In genomic region chr3:33717616-33717865, GRCh38 we compare ENCODE assay signal across 8 cellular contexts. TPM values are rescaled to one million over a fixed set of nuclear protein-coding genes. Genes with fewer than 3 reads are reported as not detected.
DNase-seq lines count a peak whose midpoint lies in the region; ATAC-seq and TF ChIP-seq lines count a peak whose summit lies in the region.

No MANE protein-coding gene starts in this region.

- H2AFZ ChIP-seq in neural progenitor cell (replicated peaks): peak overlapping the region; percentile 97

- H3K4me3 ChIP-seq in fibroblast of mammary gland (ENCODE audit: control insufficient read depth, low read depth, low read length) (peak overlapping the region; percentile 77), neural progenitor cell (peak overlapping the region; percentile 75)

- intact Hi-C loops in CD4-positive, alpha-beta T cell (cut with DNase I, micrococcal nuclease): loop anchor here (1.0 to 10.0 kb wide), 5 partner anchors 80 to 343 kb away; partner anchors contain the start of gene UBP1 (in 1 of the 2)
- intact Hi-C loops in activated CD4-positive, alpha-beta T cell treated with anti-CD3 and anti-CD28 coated beads, Interleukin-2, amount 10 ng/mL, durations not matched to agents 24 days and 14 days (cut with micrococcal nuclease): loop anchor here (1.0 to 5.0 kb wide), 2 partner anchors 80 to 81 kb away; partner anchors contain the start of gene PDCD6IP

- H4K20me1 ChIP-seq in neural progenitor cell (ENCODE audit: low read depth): peaks cover 27% of the 10 kb centered on the region

- DNase-seq in CD4-positive, alpha-beta T cell: peak in 3 of 10 experiments; percentile 34 to 43 (median 38)
- no peak for DNase-seq in activated CD4-positive, alpha-beta T cell treated with anti-CD3 and anti-CD28 coated beads, Interleukin-2, amount 10 ng/mL, durations not matched to agents 24 days and 14 days
- peak; percentile 60 for DNase-seq in fibroblast of mammary gland (ENCODE audit: low read depth)
- peak; percentile 87 for DNase-seq in neural progenitor cell (ENCODE audit: low spot score)
- peak; percentile 59 for DNase-seq in ureter (ENCODE audit: low spot score)
- no peak for DNase-seq in cerebellar cortex (ENCODE audit: low spot score)

- CTCF ChIA-PET in CD4-positive, alpha-beta T cell (lab: Charles Lee): interaction anchor here (1.5 to 1.6 kb wide), 2 partner anchors 74 to 82 kb away, joined by 4 to 6 read pairs; no protein-coding TSS in a partner anchor

- H3K4me1 ChIP-seq in neural progenitor cell: peaks cover 15% of the 10 kb centered on the region

- H3K4me3 Mint-ChIP-seq in CD4-positive, alpha-beta T cell: peak overlapping the region; percentile 99
- no peak overlapping the region for H3K4me3 Mint-ChIP-seq in activated CD4-positive, alpha-beta T cell treated with anti-CD3 and anti-CD28 coated beads, Interleukin-2, amount 10 ng/mL, durations not matched to agents 24 days and 14 days
- H3K4me3 Mint-ChIP-seq in neural progenitor cell: no peak overlapping the region

- no peaks in the 10 kb centered on the region for H3K36me3 ChIP-seq in neural progenitor cell

- TF ChIP-seq CTCF in CD4-positive, alpha-beta T cell (IDR thresholded peaks at IDR 0.05): no peak
- no peak for TF ChIP-seq CTCF in fibroblast of mammary gland (conservative IDR thresholded peaks at IDR 0.05; ENCODE audit: control insufficient read depth, insufficient read depth, low read depth, low read length)
- TF ChIP-seq CTCF in neural progenitor cell (IDR thresholded peaks at IDR 0.05): no peak

- peaks cover 5% of the 10 kb centered on the region for H3K4me1 Mint-ChIP-seq in CD4-positive, alpha-beta T cell (ENCODE audit: low read depth)
- H3K4me1 Mint-ChIP-seq in activated CD4-positive, alpha-beta T cell treated with anti-CD3 and anti-CD28 coated beads, Interleukin-2, amount 10 ng/mL, durations not matched to agents 24 days and 14 days: peaks cover 12% of the 10 kb centered on the region
- H3K4me1 Mint-ChIP-seq in neural progenitor cell: peaks cover 14% of the 10 kb centered on the region

- no peaks in the 10 kb centered on the region for H3K9me3 ChIP-seq in CD4-positive, alpha-beta T cell (ENCODE audit: control insufficient read depth, low read length)
- H3K9me3 ChIP-seq in neural progenitor cell (ENCODE audit: low read depth): no peaks in the 10 kb centered on the region

- no peaks in the 10 kb centered on the region for H3K9me3 Mint-ChIP-seq in CD4-positive, alpha-beta T cell
- no peaks in the 10 kb centered on the region for H3K9me3 Mint-ChIP-seq in activated CD4-positive, alpha-beta T cell treated with anti-CD3 and anti-CD28 coated beads, Interleukin-2, amount 10 ng/mL, durations not matched to agents 24 days and 14 days
- H3K9me3 Mint-ChIP-seq in neural progenitor cell: no peaks in the 10 kb centered on the region

- ATAC-seq in CD4-positive, alpha-beta T cell (ENCODE audit: poor library complexity): peak; percentile 47
- ATAC-seq in GM19455 (IDR thresholded peaks at IDR 0.05; ENCODE audit: unreplicated experiment) (peak; percentile 72), HG03469 (IDR thresholded peaks at IDR 0.05; ENCODE audit: unreplicated experiment) (peak; percentile 30)

- POLR2A ChIA-PET in CD4-positive, alpha-beta T cell (lab: Charles Lee): interaction anchor here (1.1 to 1.4 kb wide), 2 partner anchors 81 to 277 kb away, joined by 9 to 11 read pairs; partner anchors contain the start of gene PDCD6IP

- H3K27ac ChIP-seq in CD4-positive, alpha-beta T cell (ENCODE audit: low read depth, low read length): peak overlapping the region; percentile 88
- H3K27ac ChIP-seq in neural progenitor cell: peak overlapping the region; percentile 87

- no peaks in the 10 kb centered on the region for H3K27me3 Mint-ChIP-seq in CD4-positive, alpha-beta T cell
- H3K27me3 Mint-ChIP-seq in activated CD4-positive, alpha-beta T cell treated with anti-CD3 and anti-CD28 coated beads, Interleukin-2, amount 10 ng/mL, durations not matched to agents 24 days and 14 days: peaks cover 5% of the 10 kb centered on the region
- no peaks in the 10 kb centered on the region for H3K27me3 Mint-ChIP-seq in neural progenitor cell (ENCODE audit: insufficient read depth, low read depth)

- no peaks in the 10 kb centered on the region for H3F3A ChIP-seq in neural progenitor cell (ENCODE audit: low read depth)

- peaks cover 10% of the 10 kb centered on the region for H3K36me3 Mint-ChIP-seq in CD4-positive, alpha-beta T cell (ENCODE audit: low read depth)
- peaks cover 2% of the 10 kb centered on the region for H3K36me3 Mint-ChIP-seq in activated CD4-positive, alpha-beta T cell treated with anti-CD3 and anti-CD28 coated beads, Interleukin-2, amount 10 ng/mL, durations not matched to agents 24 days and 14 days (ENCODE audit: low read depth)
- H3K36me3 Mint-ChIP-seq in neural progenitor cell: peaks cover 3% of the 10 kb centered on the region

- peak overlapping the region; percentile 97 for H3K4me2 ChIP-seq in neural progenitor cell

- peaks cover 51% of the 10 kb centered on the region for H3K79me2 ChIP-seq in neural progenitor cell (ENCODE audit: low read depth)

- peak overlapping the region; percentile 45 for H3K9ac ChIP-seq in neural progenitor cell

- H3K27ac Mint-ChIP-seq in CD4-positive, alpha-beta T cell: no peak overlapping the region
- peak overlapping the region; percentile 79 for H3K27ac Mint-ChIP-seq in activated CD4-positive, alpha-beta T cell treated with anti-CD3 and anti-CD28 coated beads, Interleukin-2, amount 10 ng/mL, durations not matched to agents 24 days and 14 days
- no peak overlapping the region for H3K27ac Mint-ChIP-seq in neural progenitor cell

- H3K27me3 ChIP-seq in CD4-positive, alpha-beta T cell (ENCODE audit: control insufficient read depth, insufficient read depth, low read length): peaks cover 2% of the 10 kb centered on the region
- H3K27me3 ChIP-seq in neural progenitor cell: no peaks in the 10 kb centered on the region

RNA-seq across cellular contexts. Expression of gene CLASP2, which starts 0.5 kb away (rescaled TPM):
- 10 to 100 TPM; 63.4 to 73.1 TPM for total RNA-seq in CD4-positive, alpha-beta T cell
- 65.3 and 65.8 TPM in 2 replicates for total RNA-seq in activated CD4-positive, alpha-beta T cell treated with anti-CD3 and anti-CD28 coated beads, Interleukin-2, amount 10 ng/mL, durations not matched to agents 24 days and 14 days
- total RNA-seq in neural progenitor cell (ENCODE audit: low replicate concordance) (63.9 and 125 TPM in 2 replicates), ureter (81.2 TPM)

Comparison
In these comparisons a context has a peak if more than half of its experiments do, and no peak if none do; other contexts are left out.
1. DNase-seq: peak in fibroblast of mammary gland (single experiment), neural progenitor cell (single experiment) and ureter (single experiment); none in activated CD4-positive, alpha-beta T cell treated with anti-CD3 and anti-CD28 coated beads, Interleukin-2, amount 10 ng/mL, durations not matched to agents 24 days and 14 days (single experiment) and cerebellar cortex (single experiment).
2. Peak in every context shown above with its lines, with median percentiles within 50 percentile points of each other: ATAC-seq.